36 cellular contexts compared by ENCODE assay signal in genomic region chr12:88839486-88839885, GRCh38.
DNase-seq lines count a peak whose midpoint lies in the region; ATAC-seq, FAIRE-seq and TF ChIP-seq lines count a peak whose summit lies in the region.
"Had no signal": no experiment of that assay in that cellular context is flagged by ENCODE, and none has a peak within 500 bp of the region (broad histone marks: within the 10 kb centered on the region; RNA-seq: fewer than 3 reads in every experiment).

No MANE protein-coding gene starts in this region.

- no peak overlapping the region for H4K5ac ChIP-seq in IMR-90 (ENCODE audit: low read depth, low read length)

- H3K27me3 ChIP-seq in HepG2 (ENCODE audit: control insufficient read depth in 1 of 2, insufficient read depth in 2 of 2, low read length in 2 of 2) (no peaks in the 10 kb centered on the region), right lobe of liver (no peaks in the 10 kb centered on the region), IMR-90 (ENCODE audit: control insufficient read depth, insufficient read depth, low read length) (no peaks in the 10 kb centered on the region), PC-9 (ENCODE audit: insufficient read depth, low read depth) (no peaks in the 10 kb centered on the region)
- H3K27me3 ChIP-seq: BE2C; BLaER1; BLaER1 treated with 17β-estradiol and CSF1 and Interleukin-3, amounts not matched to agents 10 nM and 100 nM had no signal

- H3K4me2 ChIP-seq in HepG2 (ENCODE audit: low read depth, low read length) (no peak overlapping the region), A549 (no peak overlapping the region), IMR-90 (ENCODE audit: low read depth, low read length) (no peak overlapping the region), PC-9 (no peak overlapping the region)
- H3K4me2 ChIP-seq: BLaER1; BLaER1 treated with 17β-estradiol and CSF1 and Interleukin-3, amounts not matched to agents 10 nM and 100 nM had no signal

- H3K56ac ChIP-seq in IMR-90 (ENCODE audit: extremely low read depth, insufficient read depth, low read length): no peak overlapping the region

- no peak overlapping the region for H4K8ac ChIP-seq in IMR-90 (ENCODE audit: low read depth in 2 of 2, low read length in 2 of 2)

- H3K79me1 ChIP-seq in IMR-90 (ENCODE audit: low read depth in 1 of 2, low read length in 2 of 2): no peaks in the 10 kb centered on the region

- ATAC-seq in HepG2 (no peak), right lobe of liver (no peak), A549 (no peak), IMR-90 (ENCODE audit: low read depth) (no peak), GM21528 (IDR thresholded peaks at IDR 0.05; ENCODE audit: low FRiP score, unreplicated experiment) (no peak)
- ATAC-seq: CD8-positive, alpha-beta T cell had no signal

- peaks cover 29% of the 10 kb centered on the region; the same call in 1 of the 2 replicates for H3K9me3 ChIP-seq in HepG2 (ENCODE audit: low read length)
- H3K9me3 ChIP-seq in right lobe of liver: no peaks in the 10 kb centered on the region
- H3K9me3 ChIP-seq in A549: 0 out of 3 replicates have a peak, but pooled peaks cover 9% of the 10 kb centered on the region
- H3K9me3 ChIP-seq in IMR-90 (ENCODE audit: control insufficient read depth, insufficient read depth, low read length): peaks cover 9% of the 10 kb centered on the region; the same call in 1 of the 2 replicates
- H3K9me3 ChIP-seq in PC-9 (ENCODE audit: insufficient read depth, low read depth): peaks cover 18% of the 10 kb centered on the region
- H3K9me3 ChIP-seq: BE2C had no signal

- no peaks in the 10 kb centered on the region for H3F3A ChIP-seq in PC-9 (ENCODE audit: insufficient read depth, low read depth)

- H2AK9ac ChIP-seq in IMR-90 (replicated peaks; ENCODE audit: low read depth, low read length, poor library complexity): no peak overlapping the region

- in situ Hi-C loops in HepG2 (cut with HindIII; ENCODE audit: extremely low pct_ligation_motif_present, low pct_unique_long_range_greater_than_20kb): no loop called here
- in situ Hi-C loops in IMR-90 (cut with MboI; ENCODE audit: low sequenced_read_pairs): no loop called here

- POLR2A ChIA-PET in HepG2 (lab: Yijun Ruan, JAX): no interaction called here
- POLR2A ChIA-PET in A549 (lab: Yijun Ruan, JAX): no interaction called here
- POLR2A ChIA-PET in IMR-90 (lab: Charles Lee; ENCODE audit: unreplicated experiment): no interaction called here
- POLR2A ChIA-PET in PC-9 (lab: Charles Lee; ENCODE audit: unreplicated experiment): no interaction called here

- H3K18ac ChIP-seq in IMR-90 (ENCODE audit: low read depth, low read length): no peak overlapping the region

- no peaks in the 10 kb centered on the region for H4K20me1 ChIP-seq in HepG2 (ENCODE audit: insufficient read depth, low read length)
- no peaks in the 10 kb centered on the region for H4K20me1 ChIP-seq in IMR-90 (ENCODE audit: insufficient read depth, low read length)
- no peaks in the 10 kb centered on the region for H4K20me1 ChIP-seq in PC-9 (ENCODE audit: insufficient read depth)
- H4K20me1 ChIP-seq: BLaER1; BLaER1 treated with 17β-estradiol and CSF1 and Interleukin-3, amounts not matched to agents 10 nM and 100 nM had no signal

- H3K9me3 Mint-ChIP-seq in immature natural killer cell: peaks cover 11 to 32% (median 15%) of the 10 kb centered on the region in 6 donors

- no peak overlapping the region for H2BK5ac ChIP-seq in IMR-90 (ENCODE audit: low read depth, low read length, poor library complexity, severe bottlenecking)

- DNase-seq in HepG2 (ENCODE audit: low spot score) (no peak), right lobe of liver (no peak), A549 (ENCODE audit: low read depth in 1 of 2, low spot score in 1 of 2) (no peak), IMR-90 (no peak), PC-9 (no peak), SKM-1 treated with dmso at 0.1 percent for 144 hours (lab: John Stamatoyannopoulos, UW; ENCODE audit: unreplicated experiment) (no peak), immature natural killer cell (no peak)
- DNase-seq: 8988T; ACHN; AML-193; BE2C; C1 segment of cervical spinal cord; Caco-2; Calu3; CD4-positive, alpha-beta memory T cell; CD4-positive, alpha-beta T cell; CD4-positive, CD25-positive, alpha-beta regulatory T cell; CD8-positive, alpha-beta memory T cell; CD8-positive, alpha-beta T cell; COR-L47; DMS 273 treated with DMSO at 0.1 percent for 48 hours; DMS153; DMS53; DMS79; DMS79 treated with DMSO at 0.1 percent for 48 hours; DND-41; EL had no signal

- 60% methylated on average over 2 of the region's 2 CpGs for WGBS in HepG2 (ENCODE audit: low lambda C conversion rate)
- 65% methylated on average over 2 of the region's 2 CpGs for WGBS in right lobe of liver (ENCODE audit: insufficient coverage, low coverage, low lambda C conversion rate, missing lambda C conversion rate)
- WGBS in A549 (ENCODE audit: missing lambda C conversion rate): 68% methylated on average over 2 of the region's 2 CpGs
- 81% methylated on average over 2 of the region's 2 CpGs; no CpG with 5 or more reads in 1 of the 2 experiments for WGBS in IMR-90 (ENCODE audit: extremely low coverage in 2 of 2, insufficient read length in 1 of 2), 2 experiments

- CTCF ChIA-PET in HepG2 (lab: Yijun Ruan, JAX; ENCODE audit: low intra/inter-chr PET ratio, low total read pairs) (no interaction called here), A549 (lab: Yijun Ruan, JAX) (no interaction called here), IMR-90 (lab: Yijun Ruan, JAX) (no interaction called here), PC-9 (lab: Charles Lee) (no interaction called here)

- no peaks in the 10 kb centered on the region for H3K36me3 ChIP-seq in HepG2 (replicated peaks in 1 of 2; ENCODE audit: control insufficient read depth in 1 of 2, insufficient read depth in 2 of 2, low read length in 2 of 2)
- H3K36me3 ChIP-seq in right lobe of liver: no peaks in the 10 kb centered on the region
- no peaks in the 10 kb centered on the region for H3K36me3 ChIP-seq in IMR-90 (ENCODE audit: control insufficient read depth, insufficient read depth, low read length)
- H3K36me3 ChIP-seq in PC-9 (ENCODE audit: low read depth): no peaks in the 10 kb centered on the region
- H3K36me3 ChIP-seq: BE2C; BLaER1; BLaER1 treated with 17β-estradiol and CSF1 and Interleukin-3, amounts not matched to agents 10 nM and 100 nM had no signal

- H3K4me3 Mint-ChIP-seq in immature natural killer cell: no peak overlapping the region
- H3K4me3 Mint-ChIP-seq: B cell; CD14-positive monocyte; CD4-positive, alpha-beta T cell; CD8-positive, alpha-beta memory T cell; CD8-positive, alpha-beta T cell had no signal

- H2AK5ac ChIP-seq in IMR-90 (ENCODE audit: low read depth, low read length): no peak overlapping the region

- H3K23ac ChIP-seq in IMR-90 (ENCODE audit: low read depth, low read length): no peak overlapping the region

- H3K36me3 Mint-ChIP-seq in immature natural killer cell: no peaks in the 10 kb centered on the region
- H3K36me3 Mint-ChIP-seq: CD14-positive monocyte; CD4-positive, alpha-beta memory T cell; CD4-positive, CD25-positive, alpha-beta regulatory T cell; CD8-positive, alpha-beta memory T cell; CD8-positive, alpha-beta T cell had no signal

- TF ChIP-seq EP300 in HepG2 (IDR thresholded peaks at IDR 0.05; ENCODE audit: low read depth in 2 of 2, low read length in 2 of 2) (no peak), HepG2 (CRISPR knock-in tag; IDR thresholded peaks at IDR 0.05; ENCODE audit: borderline replicate concordance) (no peak), A549 (IDR thresholded peaks at IDR 0.05) (no peak)

- no peak overlapping the region for H2BK120ac ChIP-seq in IMR-90 (ENCODE audit: low read depth, low read length)

- no peaks in the 10 kb centered on the region for H3K4me1 Mint-ChIP-seq in immature natural killer cell
- H3K4me1 Mint-ChIP-seq: B cell; CD14-positive monocyte; CD4-positive, alpha-beta memory T cell; CD4-positive, CD25-positive, alpha-beta regulatory T cell; CD8-positive, alpha-beta memory T cell had no signal

- H3K4me1 ChIP-seq in HepG2 (ENCODE audit: insufficient read depth, low read length) (no peaks in the 10 kb centered on the region), right lobe of liver (no peaks in the 10 kb centered on the region), A549 (no peaks in the 10 kb centered on the region), IMR-90 (ENCODE audit: control insufficient read depth, insufficient read depth, low read length) (no peaks in the 10 kb centered on the region), PC-9 (replicated peaks; ENCODE audit: insufficient read depth) (no peaks in the 10 kb centered on the region)
- H3K4me1 ChIP-seq: BE2C; BLaER1; BLaER1 treated with 17β-estradiol and CSF1 and Interleukin-3, amounts not matched to agents 10 nM and 100 nM had no signal

- TF ChIP-seq POLR2A in HepG2 (IDR thresholded peaks at IDR 0.05; ENCODE audit: insufficient read depth in 1 of 2, low read depth in 2 of 2, low read length in 2 of 2): no peak
- TF ChIP-seq POLR2A in right lobe of liver (IDR thresholded peaks at IDR 0.05): no peak
- no peak for TF ChIP-seq POLR2A in A549 (IDR thresholded peaks at IDR 0.05; ENCODE audit: low read length)
- TF ChIP-seq POLR2A in IMR-90 (IDR thresholded peaks at IDR 0.05; ENCODE audit: low read depth, low read length): no peak

- no TSS peak for BruUV-seq in HepG2 (replicated peaks; lab: Mats Ljungman, UMichigan)
- no TSS peak for BruUV-seq in IMR-90 (replicated peaks; lab: Mats Ljungman, UMichigan)
- BruUV-seq in PC-9 (replicated peaks; lab: Mats Ljungman, UMichigan): no TSS peak

- TF ChIP-seq CTCF in HepG2 (CRISPR knock-in tag; IDR thresholded peaks at IDR 0.05) (no peak), right lobe of liver (IDR thresholded peaks at IDR 0.05) (no peak), A549 (IDR thresholded peaks at IDR 0.05) (no peak), IMR-90 (conservative IDR thresholded peaks at IDR 0.05; ENCODE audit: low read depth, low read length) (no peak), PC-9 (conservative IDR thresholded peaks at IDR 0.05) (no peak)

- H2AFZ ChIP-seq in HepG2 (ENCODE audit: low read length): no peak overlapping the region
- H2AFZ ChIP-seq in IMR-90 (replicated peaks; ENCODE audit: low read length, poor library complexity): no peak overlapping the region
- peak overlapping the region; percentile 28; the same call in 1 of the 2 replicates for H2AFZ ChIP-seq in PC-9

- H3K27ac Mint-ChIP-seq in immature natural killer cell: no peak overlapping the region
- H3K27ac Mint-ChIP-seq: B cell; CD14-positive monocyte; CD4-positive, alpha-beta memory T cell; CD4-positive, alpha-beta T cell; CD4-positive, CD25-positive, alpha-beta regulatory T cell; CD8-positive, alpha-beta memory T cell; CD8-positive, alpha-beta T cell had no signal

- no peak overlapping the region for H3K9ac ChIP-seq in HepG2 (ENCODE audit: insufficient read depth, low read depth, low read length)
- H3K9ac ChIP-seq in IMR-90 (ENCODE audit: low read depth, low read length): no peak overlapping the region
- H3K9ac ChIP-seq: BLaER1; BLaER1 treated with 17β-estradiol and CSF1 and Interleukin-3, amounts not matched to agents 10 nM and 100 nM had no signal

- H3K79me2 ChIP-seq in HepG2 (ENCODE audit: insufficient read depth, low read length) (no peaks in the 10 kb centered on the region), PC-9 (ENCODE audit: low read depth) (no peaks in the 10 kb centered on the region)

- no peak overlapping the region for H3K27ac ChIP-seq in HepG2 (ENCODE audit: extremely low read length, insufficient read depth, low read length)
- H3K27ac ChIP-seq in right lobe of liver: no peak overlapping the region
- H3K27ac ChIP-seq in A549: no peak overlapping the region
- no peak overlapping the region for H3K27ac ChIP-seq in IMR-90 (ENCODE audit: insufficient read depth, low read length)
- no peak overlapping the region for H3K27ac ChIP-seq in PC-9
- H3K27ac ChIP-seq: 22Rv1; BLaER1; BLaER1 treated with 17β-estradiol and CSF1 and Interleukin-3, amounts not matched to agents 10 nM and 100 nM; C4-2B had no signal

- no peak overlapping the region for H3K14ac ChIP-seq in IMR-90 (replicated peaks; ENCODE audit: low read depth, low read length)

- no peak overlapping the region for H3K4ac ChIP-seq in IMR-90 (ENCODE audit: low read depth, low read length)

- no peaks in the 10 kb centered on the region for H3K9me1 ChIP-seq in IMR-90 (ENCODE audit: insufficient read depth, low read length)

- no peak overlapping the region for H2BK20ac ChIP-seq in IMR-90 (ENCODE audit: low read depth, low read length)

- H2BK15ac ChIP-seq in IMR-90 (ENCODE audit: low read depth, low read length): no peak overlapping the region

- H4K91ac ChIP-seq in IMR-90 (ENCODE audit: insufficient read depth, low read depth, low read length): no peak overlapping the region

- no peak overlapping the region for H3K4me3 ChIP-seq in HepG2 (replicated peaks in 1 of 3; ENCODE audit: insufficient read depth in 1 of 3, low read depth in 2 of 3, low read length in 3 of 3)
- H3K4me3 ChIP-seq in right lobe of liver: no peak overlapping the region
- H3K4me3 ChIP-seq in A549: no peak overlapping the region
- H3K4me3 ChIP-seq in IMR-90 (ENCODE audit: insufficient read depth, low read depth, low read length): no peak overlapping the region
- no peak overlapping the region for H3K4me3 ChIP-seq in PC-9
- H3K4me3 ChIP-seq: BLaER1; BLaER1 treated with 17β-estradiol and CSF1 and Interleukin-3, amounts not matched to agents 10 nM and 100 nM had no signal

- H3K27me3 Mint-ChIP-seq in immature natural killer cell (ENCODE audit: low read depth in 3 of 3): no peaks in the 10 kb centered on the region
- H3K27me3 Mint-ChIP-seq: B cell; CD4-positive, alpha-beta memory T cell; CD4-positive, alpha-beta T cell; CD8-positive, alpha-beta memory T cell had no signal

- intact Hi-C loops in HepG2 (cut with micrococcal nuclease; ENCODE audit: unreplicated experiment) (no loop called here), right lobe of liver (cut with DNase I) (no loop called here), IMR-90 (cut with micrococcal nuclease) (no loop called here), PC-9 (cut with micrococcal nuclease; ENCODE audit: unreplicated experiment) (no loop called here)

- dilution Hi-C loops in IMR-90 (cut with HindIII; ENCODE audit: low sequenced_read_pairs, unreplicated experiment): no loop called here

- no peak for FAIRE-seq in HepG2 (lab: Jason Lieb, UNC)
- FAIRE-seq in A549 (lab: Jason Lieb, UNC): no peak
- FAIRE-seq: A204.1, D721Med had no signal

- no peaks in the 10 kb centered on the region for H3K9me2 ChIP-seq in PC-9 (ENCODE audit: insufficient read depth)

- TF ChIP-seq RAD21 in HepG2 (CRISPR knock-in tag; IDR thresholded peaks at IDR 0.05) (no peak), A549 (conservative IDR thresholded peaks at IDR 0.05 in 1 of 2, IDR thresholded peaks at IDR 0.05 in 1 of 2) (no peak), IMR-90 (IDR thresholded peaks at IDR 0.05; ENCODE audit: low read length) (no peak)

Comparison
In these comparisons a context has a peak if more than half of its experiments do, and no peak if none do; other contexts are left out.
1. Of the 38 proteins assayed by ChIP-seq in both HepG2 and A549: peak only in HepG2: none; only in A549: none; in both: MAFK; in neither: 37.